In the genomic region with DNA sequence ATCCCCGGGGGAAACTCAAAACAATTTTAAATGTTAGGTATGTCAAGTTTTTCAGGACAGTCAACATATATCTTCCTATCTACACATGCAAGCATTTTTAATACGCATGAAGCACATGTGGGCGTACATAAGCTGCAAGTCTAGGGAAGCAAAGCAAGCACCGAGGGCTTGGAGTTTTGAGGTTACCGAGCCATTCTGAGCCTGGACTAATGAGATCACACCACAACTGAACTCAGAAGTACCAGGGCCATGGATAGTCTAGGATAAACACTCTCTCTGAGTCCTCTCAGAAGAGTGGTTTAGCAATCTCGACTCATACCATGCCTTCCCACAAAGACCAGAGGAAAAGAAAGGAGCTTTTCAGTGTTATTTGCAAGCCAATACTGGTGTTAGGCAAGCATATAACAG, we compare ENCODE assay signal across 8 cellular contexts.
DNase-seq lines count a peak whose midpoint lies in the region; ATAC-seq and TF ChIP-seq lines count a peak whose summit lies in the region.
"Had no signal": no experiment of that assay in that cellular context is flagged by ENCODE, and none has a peak within 500 bp of the region (broad histone marks: within the 10 kb centered on the region; RNA-seq: fewer than 3 reads in every experiment).

No MANE protein-coding gene starts in this region.

- peak; percentile 47 for DNase-seq in LHCN-M2 (ENCODE audit: low read depth)
- no peak for DNase-seq in effector memory CD4-positive, alpha-beta T cell
- DNase-seq in left colon = no peak

- no peaks in the 10 kb centered on the region for H3K36me3 ChIP-seq in effector memory CD4-positive, alpha-beta T cell (ENCODE audit: control insufficient read depth, insufficient read depth, low read length)
- no peaks in the 10 kb centered on the region for H3K36me3 ChIP-seq in rectal smooth muscle tissue (ENCODE audit: control insufficient read depth, insufficient read depth, low read length)

- ATAC-seq in GM21367 (IDR thresholded peaks at IDR 0.05; ENCODE audit: unreplicated experiment) (peak; percentile 18), GM21529 (IDR thresholded peaks at IDR 0.05; ENCODE audit: unreplicated experiment) (no peak), left colon (no peak), SK-N-SH treated with all-trans-retinoic acid at 6 μM for 48 hours (no peak)

- intact Hi-C loops in left colon (cut with DNase I, micrococcal nuclease) = no loop called here

- H3K9ac ChIP-seq in rectal smooth muscle tissue (ENCODE audit: low read length) = no peak overlapping the region

- H3K27ac ChIP-seq in effector memory CD4-positive, alpha-beta T cell (ENCODE audit: insufficient read depth, low read length, poor library complexity, severe bottlenecking) = no peak overlapping the region
- peak overlapping the region; percentile 65 for H3K27ac ChIP-seq in rectal smooth muscle tissue (ENCODE audit: low read depth, low read length)
- H3K27ac ChIP-seq: SK-N-MC had no signal

- H3K27me3 ChIP-seq in effector memory CD4-positive, alpha-beta T cell (replicated peaks; ENCODE audit: control insufficient read depth, insufficient read depth, low read length, poor library complexity, severe bottlenecking) = no peaks in the 10 kb centered on the region
- no peaks in the 10 kb centered on the region for H3K27me3 ChIP-seq in rectal smooth muscle tissue (ENCODE audit: control insufficient read depth, insufficient read depth, low read length)

- peaks cover 6% of the 10 kb centered on the region for H3K4me1 ChIP-seq in effector memory CD4-positive, alpha-beta T cell (ENCODE audit: control insufficient read depth, insufficient read depth, low read length, poor library complexity, severe bottlenecking)
- H3K4me1 ChIP-seq in rectal smooth muscle tissue (ENCODE audit: control insufficient read depth, insufficient read depth, low read length) = peaks cover 4% of the 10 kb centered on the region

- H3K4me3 ChIP-seq in effector memory CD4-positive, alpha-beta T cell (ENCODE audit: insufficient read depth, low read depth, low read length, poor library complexity, severe bottlenecking) = peak overlapping the region; percentile 4
- no peak overlapping the region for H3K4me3 ChIP-seq in rectal smooth muscle tissue (ENCODE audit: low read length)
- H3K4me3 ChIP-seq: SK-N-MC had no signal

- no peaks in the 10 kb centered on the region for H3K9me3 ChIP-seq in effector memory CD4-positive, alpha-beta T cell (ENCODE audit: control insufficient read depth, low read length)

TF ChIP-seq in SK-N-SH treated with all-trans-retinoic acid at 6 μM for 48 hours, 23 proteins besides CTCF, POLR2A, EP300 and RAD21:
- no peak for TF ChIP-seq ZNF565 (CRISPR knock-in tag; conservative IDR thresholded peaks at IDR 0.05; ENCODE audit: low read depth)
TF ChIP-seq in SK-N-SH treated with all-trans-retinoic acid at 6 μM for 48 hours: peak in this region for 0.
